ENCODE assay signal across 20 cellular contexts in genomic region chr11:30326911-30327310, GRCh38. TPM values are rescaled to one million over a fixed set of nuclear protein-coding genes. Genes with fewer than 3 reads are reported as not detected.
DNase-seq lines count a peak whose midpoint lies in the region; ATAC-seq and TF ChIP-seq lines count a peak whose summit lies in the region.
"Had no signal": no experiment of that assay in that cellular context is flagged by ENCODE, and none has a peak within 500 bp of the region (broad histone marks: within the 10 kb centered on the region; RNA-seq: fewer than 3 reads in every experiment).

No MANE protein-coding gene starts in this region.

- H3K4me3 Mint-ChIP-seq in CD4-positive, alpha-beta T cell: peak overlapping the region; percentile 49
- H3K4me3 Mint-ChIP-seq in activated CD4-positive, alpha-beta memory T cell treated with anti-CD3 and anti-CD28 coated beads, Interleukin-2, amount 10 ng/mL, durations not matched to agents 7 days and 5 days: peak overlapping the region; percentile 68
- peak overlapping the region; percentile 3 for H3K4me3 Mint-ChIP-seq in memory B cell

- peaks cover 88% of the 10 kb centered on the region for H3K4me1 Mint-ChIP-seq in CD4-positive, alpha-beta T cell (ENCODE audit: low read depth)
- H3K4me1 Mint-ChIP-seq in activated CD4-positive, alpha-beta memory T cell treated with anti-CD3 and anti-CD28 coated beads, Interleukin-2, amount 10 ng/mL, durations not matched to agents 7 days and 5 days: peaks cover 69% of the 10 kb centered on the region
- peaks cover 33% of the 10 kb centered on the region for H3K4me1 Mint-ChIP-seq in memory B cell

- H3K36me3 Mint-ChIP-seq in CD4-positive, alpha-beta T cell (ENCODE audit: low read depth): peaks cover 52% of the 10 kb centered on the region
- H3K36me3 Mint-ChIP-seq in activated CD4-positive, alpha-beta memory T cell treated with anti-CD3 and anti-CD28 coated beads, Interleukin-2, amount 10 ng/mL, durations not matched to agents 7 days and 5 days (ENCODE audit: low read depth): peaks cover 43% of the 10 kb centered on the region
- peaks cover 12% of the 10 kb centered on the region for H3K36me3 Mint-ChIP-seq in memory B cell

- peak overlapping the region; percentile 97 for H3K27ac Mint-ChIP-seq in CD4-positive, alpha-beta T cell
- H3K27ac Mint-ChIP-seq in activated CD4-positive, alpha-beta memory T cell treated with anti-CD3 and anti-CD28 coated beads, Interleukin-2, amount 10 ng/mL, durations not matched to agents 7 days and 5 days: peak overlapping the region; percentile 96
- peak overlapping the region; percentile 81 for H3K27ac Mint-ChIP-seq in memory B cell

- H3K9me3 ChIP-seq in BLaER1 treated with 17β-estradiol and CSF1 and Interleukin-3, amounts not matched to agents 10 nM and 100 nM (replicated peaks in 1 of 11): no peaks in the 10 kb centered on the region
- no peaks in the 10 kb centered on the region for H3K9me3 ChIP-seq in CD4-positive, alpha-beta T cell (ENCODE audit: control insufficient read depth, low read length)
- no peaks in the 10 kb centered on the region for H3K9me3 ChIP-seq in MM.1S (replicated peaks; ENCODE audit: insufficient read depth, low read length)
- H3K9me3 ChIP-seq: body of pancreas, thoracic aorta had no signal

- no peaks in the 10 kb centered on the region; the same call in 1 of the 2 replicates for H3F3A ChIP-seq in MM.1S (ENCODE audit: insufficient read depth, low read length)

- TF ChIP-seq CTCF in CD4-positive, alpha-beta T cell (IDR thresholded peaks at IDR 0.05): no peak
- no peak for TF ChIP-seq CTCF in MM.1S (IDR thresholded peaks at IDR 0.05; ENCODE audit: low read length)

- H3K27me3 Mint-ChIP-seq in CD4-positive, alpha-beta T cell: no peaks in the 10 kb centered on the region
- no peaks in the 10 kb centered on the region for H3K27me3 Mint-ChIP-seq in activated CD4-positive, alpha-beta memory T cell treated with anti-CD3 and anti-CD28 coated beads, Interleukin-2, amount 10 ng/mL, durations not matched to agents 7 days and 5 days
- H3K27me3 Mint-ChIP-seq in memory B cell: no peaks in the 10 kb centered on the region

- H3K79me2 ChIP-seq in MM.1S (ENCODE audit: low read length): peaks cover 75% of the 10 kb centered on the region

- peaks cover 33 to 62% (median 41%) of the 10 kb centered on the region in 10 experiments for H3K4me1 ChIP-seq in BLaER1 treated with 17β-estradiol and CSF1 and Interleukin-3, amounts not matched to agents 10 nM and 100 nM
- peaks cover 24% of the 10 kb centered on the region for H3K4me1 ChIP-seq in MM.1S (ENCODE audit: low read length)

- H3K9ac ChIP-seq in BLaER1 treated with 17β-estradiol and CSF1 and Interleukin-3, amounts not matched to agents 10 nM and 100 nM: peak overlapping the region in 3 of 11 experiments; percentile 67 to 73 (median 68); a peak in 6 of 22 replicates
- no peak overlapping the region for H3K9ac ChIP-seq in MM.1S (ENCODE audit: low read length)
- H3K9ac ChIP-seq: KMS-11 had no signal

- H3K4me2 ChIP-seq in BLaER1 treated with 17β-estradiol and CSF1 and Interleukin-3, amounts not matched to agents 10 nM and 100 nM: peak overlapping the region in 10 of 11 experiments; percentile 13 to 96 (median 68); a peak in 17 of 22 replicates
- no peak overlapping the region for H3K4me2 ChIP-seq in MM.1S (ENCODE audit: low read depth, low read length)

- POLR2A ChIA-PET in CD4-positive, alpha-beta T cell (lab: Charles Lee): interaction anchor here (1.1 kb wide), 1 partner anchor 10 kb away, joined by 5 read pairs; no protein-coding TSS in a partner anchor
- POLR2A ChIA-PET in activated CD4-positive, alpha-beta memory T cell treated with anti-CD3 and anti-CD28 coated beads, Interleukin-2, amount 10 ng/mL, durations not matched to agents 7 days and 5 days (lab: Charles Lee): interaction anchor here (0.9 to 1.0 kb wide), 2 partner anchors 9 to 1764 kb away, joined by 3 read pairs; partner anchors contain the start of gene RCN1

- H2AFZ ChIP-seq in MM.1S (ENCODE audit: low read length): no peak overlapping the region

- no peaks in the 10 kb centered on the region for H3K9me3 Mint-ChIP-seq in CD4-positive, alpha-beta T cell
- H3K9me3 Mint-ChIP-seq in activated CD4-positive, alpha-beta memory T cell treated with anti-CD3 and anti-CD28 coated beads, Interleukin-2, amount 10 ng/mL, durations not matched to agents 7 days and 5 days: no peaks in the 10 kb centered on the region
- no peaks in the 10 kb centered on the region for H3K9me3 Mint-ChIP-seq in memory B cell

- H3K27me3 ChIP-seq in BLaER1 treated with 17β-estradiol and CSF1 and Interleukin-3, amounts not matched to agents 10 nM and 100 nM: no peaks in the 10 kb centered on the region
- H3K27me3 ChIP-seq in CD4-positive, alpha-beta T cell (ENCODE audit: control insufficient read depth, insufficient read depth, low read length): no peaks in the 10 kb centered on the region
- no peaks in the 10 kb centered on the region for H3K27me3 ChIP-seq in MM.1S (replicated peaks; ENCODE audit: insufficient read depth, low read length)
- H3K27me3 ChIP-seq: body of pancreas, foreskin keratinocyte had no signal

- H3K4me3 ChIP-seq in BLaER1 treated with 17β-estradiol and CSF1 and Interleukin-3, amounts not matched to agents 10 nM and 100 nM: no peak overlapping the region
- no peak overlapping the region for H3K4me3 ChIP-seq in MM.1S (ENCODE audit: low read length)
- H3K4me3 ChIP-seq: body of pancreas, coronary artery, thoracic aorta had no signal

- no peaks in the 10 kb centered on the region for H3K9me2 ChIP-seq in MM.1S (replicated peaks; ENCODE audit: insufficient read depth, low read length)

- intact Hi-C loops in CD4-positive, alpha-beta T cell (cut with DNase I, micrococcal nuclease): loop anchor here in 1 of 2 experiments (5.0 to 10.0 kb wide), 3 partner anchors 1040 to 1765 kb away; partner anchors contain the start of genes DCDC1, DNAJC24 and RCN1

- H3K36me3 ChIP-seq in BLaER1 treated with 17β-estradiol and CSF1 and Interleukin-3, amounts not matched to agents 10 nM and 100 nM: peaks cover 20 to 53% (median 39%) of the 10 kb centered on the region in 11 experiments
- peaks cover 7% of the 10 kb centered on the region for H3K36me3 ChIP-seq in MM.1S (replicated peaks; ENCODE audit: insufficient read depth, low read length)
- H3K36me3 ChIP-seq: thoracic aorta had no signal

- H3K27ac ChIP-seq in BLaER1 treated with 17β-estradiol and CSF1 and Interleukin-3, amounts not matched to agents 10 nM and 100 nM: peak overlapping the region in 3 of 11 experiments; percentile 82 to 88 (median 83); a peak in 6 of 22 replicates
- no peak overlapping the region for H3K27ac ChIP-seq in CD4-positive, alpha-beta T cell (ENCODE audit: low read depth, low read length)
- no peak overlapping the region for H3K27ac ChIP-seq in MM.1S (ENCODE audit: low read length)
- H3K27ac ChIP-seq: foreskin keratinocyte, KMS-11, thoracic aorta had no signal

- H4K20me1 ChIP-seq in BLaER1 treated with 17β-estradiol and CSF1 and Interleukin-3, amounts not matched to agents 10 nM and 100 nM: peaks cover 9 to 81% (median 42%) of the 10 kb centered on the region in 11 experiments; a peak in 17 of 22 replicates
- H4K20me1 ChIP-seq in MM.1S (ENCODE audit: insufficient read depth, low read length): peaks cover 9% of the 10 kb centered on the region; the same call in 1 of the 2 replicates

- CTCF ChIA-PET in CD4-positive, alpha-beta T cell (lab: Charles Lee): interaction anchor here (2.2 kb wide), 1 partner anchor 19 kb away, joined by 8 read pairs; no protein-coding TSS in a partner anchor
- CTCF ChIA-PET in activated CD4-positive, alpha-beta memory T cell treated with anti-CD3 and anti-CD28 coated beads, Interleukin-2, amount 10 ng/mL, durations not matched to agents 7 days and 5 days (lab: Charles Lee): interaction anchor here (1.0 to 1.1 kb wide), 2 partner anchors 10 to 18 kb away, joined by 3 to 7 read pairs; no protein-coding TSS in a partner anchor

- no peak for DNase-seq in CD4-positive, alpha-beta T cell
- no peak for DNase-seq in activated CD4-positive, alpha-beta memory T cell treated with anti-CD3 and anti-CD28 coated beads, Interleukin-2, amount 10 ng/mL, durations not matched to agents 7 days and 5 days
- no peak for DNase-seq in memory B cell (ENCODE audit: low spot score in 2 of 2)
- DNase-seq in stimulated activated CD4-positive, alpha-beta T cell treated with anti-CD3 and anti-CD28 coated beads, Interleukin-12 subunit alpha, Interleukin-12 subunit beta, amount 100 ng/mL, for 4 hours: no peak
- no peak for DNase-seq in MM.1S
- DNase-seq: activated CD4-positive, alpha-beta T cell treated with anti-CD3 and anti-CD28 coated beads for 48 hours; activated effector memory CD4-positive, alpha-beta T cell treated with anti-CD3 and anti-CD28 coated beads, Interleukin-2, amount 50 U/mL, for 16 hours; body of pancreas; DMS 273 treated with DMSO at 0.1 percent for 48 hours; foreskin keratinocyte; hypothalamus; mesendoderm; NCI-H1436; NCI-H2171 treated with DMSO at 0.1 percent for 48 hours had no signal

- ATAC-seq in CD4-positive, alpha-beta T cell (ENCODE audit: poor library complexity): no peak
- no peak for ATAC-seq in memory B cell (ENCODE audit: low read depth)
- ATAC-seq in GM18868 (IDR thresholded peaks at IDR 0.05; ENCODE audit: unreplicated experiment): no peak
- no peak for ATAC-seq in HG02852 (IDR thresholded peaks at IDR 0.05; ENCODE audit: unreplicated experiment)
- ATAC-seq: body of pancreas, foreskin keratinocyte had no signal

RNA-seq across cellular contexts. Expression of gene ARL14EP, which starts 4.0 kb away (rescaled TPM):
- total RNA-seq in CD4-positive, alpha-beta T cell: 10 to 100 TPM; 48.1 to 49.7 TPM
- total RNA-seq in activated CD4-positive, alpha-beta memory T cell treated with anti-CD3 and anti-CD28 coated beads, Interleukin-2, amount 10 ng/mL, durations not matched to agents 7 days and 5 days: 10 to 100 TPM; 36.0 to 39.9 TPM

Comparison
In these comparisons a context has a peak if more than half of its experiments do, and no peak if none do; other contexts are left out.
1. H3K4me3 Mint-ChIP-seq: peak in every context shown above with its lines; median percentile 68 in activated CD4-positive, alpha-beta memory T cell treated with anti-CD3 and anti-CD28 coated beads, Interleukin-2, amount 10 ng/mL, durations not matched to agents 7 days and 5 days; 49 in CD4-positive, alpha-beta T cell; 3 in memory B cell.